Comparison of ENCODE assay signal across 25 cellular contexts in genomic region chr5:172421-172820, GRCh38. TPM values are rescaled to one million over a fixed set of nuclear protein-coding genes. Genes with fewer than 3 reads are reported as not detected.
"Had no signal": no experiment of that assay in that cellular context is flagged by ENCODE, and none has a peak within 500 bp of the region (broad histone marks: within the 10 kb centered on the region; RNA-seq: fewer than 3 reads in every experiment).

No MANE protein-coding gene starts in this region.

- H3K36me3 Mint-ChIP-seq: activated naive CD8-positive, alpha-beta T cell; brain had no signal

- H3K4me1 Mint-ChIP-seq: activated CD4-positive, alpha-beta T cell treated with anti-CD3 and anti-CD28 coated beads, Interleukin-2, amount 10 ng/mL, durations not matched to agents 7 days and 5 days; WTC11 had no signal

- DNase-seq: activated CD4-positive, alpha-beta T cell treated with anti-CD3 and anti-CD28 coated beads, Interleukin-2, amount 10 ng/mL, durations not matched to agents 7 days and 5 days; activated CD8-positive, alpha-beta T cell treated with anti-CD3 and anti-CD28 coated beads for 36 hours; activated gamma-delta T cell; activated naive CD4-positive, alpha-beta T cell treated with anti-CD3 and anti-CD28 coated beads for 36 hours; activated T-cell treated with anti-CD3 and anti-CD28 coated beads, Interleukin-2, amount 50 U/mL, for 24 hours; amygdala; Kasumi-1; KBM-7; NCI-H1105 treated with DMSO at 0.1 percent for 48 hours; NCI-H1436 treated with DMSO at 0.1 percent for 48 hours; NCI-H187; NCI-H2081; NCI-H446; NCI-H524; SHP77 treated with DMSO at 0.1 percent for 48 hours had no signal

- H3K4me3 ChIP-seq: cardiac muscle cell, Peyer's patch had no signal

- H3K27ac Mint-ChIP-seq: activated CD4-positive, alpha-beta T cell treated with anti-CD3 and anti-CD28 coated beads, Interleukin-2, amount 10 ng/mL, durations not matched to agents 7 days and 5 days; activated CD8-positive, alpha-beta T cell treated with anti-CD3 and anti-CD28 coated beads for 36 hours; activated naive CD4-positive, alpha-beta T cell treated with anti-CD3 and anti-CD28 coated beads for 36 hours; activated naive CD8-positive, alpha-beta T cell; activated T-cell treated with anti-CD3 and anti-CD28 coated beads, Interleukin-2, amount 50 U/mL, for 24 hours; activated T-helper 1 cell treated with anti-CD3 and anti-CD28 coated beads, Interleukin-12 subunit alpha, Interleukin-12 subunit beta, Interleukin-2, Interleukin-4 antibody, amounts not matched to agents 30 ng/mL and 10 ng/mL and 1 ng/mL, durations not matched to agents 14 hours and 24 hours and 36 hours; T-helper 1 cell treated with Interleukin-12 subunit alpha and Interleukin-12 subunit beta and Interleukin-4 antibody, amounts not matched to agents 30 μg/mL and 1 μg/mL, for 36 hours; WTC11 had no signal

- H3K4me3 Mint-ChIP-seq: activated CD4-positive, alpha-beta T cell treated with anti-CD3 and anti-CD28 coated beads, Interleukin-2, amount 10 ng/mL, durations not matched to agents 7 days and 5 days; activated CD8-positive, alpha-beta T cell treated with anti-CD3 and anti-CD28 coated beads for 36 hours; activated naive CD4-positive, alpha-beta T cell treated with anti-CD3 and anti-CD28 coated beads for 36 hours; activated naive CD8-positive, alpha-beta T cell; activated T-cell treated with anti-CD3 and anti-CD28 coated beads, Interleukin-2, amount 50 U/mL, for 24 hours; activated T-helper 1 cell treated with anti-CD3 and anti-CD28 coated beads, Interleukin-12 subunit alpha, Interleukin-12 subunit beta, Interleukin-2, Interleukin-4 antibody, amounts not matched to agents 30 ng/mL and 10 ng/mL and 1 ng/mL, durations not matched to agents 14 hours and 24 hours and 36 hours; brain; T-helper 1 cell treated with Interleukin-12 subunit alpha and Interleukin-12 subunit beta and Interleukin-4 antibody, amounts not matched to agents 30 μg/mL and 1 μg/mL, for 36 hours; WTC11 had no signal

- H3K36me3 ChIP-seq: cardiac muscle cell, Peyer's patch had no signal

- H3K4me1 ChIP-seq: Peyer's patch had no signal

- H3K27ac ChIP-seq: cardiac muscle cell, Peyer's patch, RWPE1 had no signal

- ATAC-seq: activated CD8-positive, alpha-beta T cell treated with anti-CD3 and anti-CD28 coated beads for 36 hours; WTC11 had no signal

- H3K27me3 Mint-ChIP-seq: activated CD8-positive, alpha-beta T cell treated with anti-CD3 and anti-CD28 coated beads for 36 hours; activated naive CD8-positive, alpha-beta T cell; brain had no signal

- H3K27me3 ChIP-seq: cardiac muscle cell, Peyer's patch had no signal

- H3K9me3 ChIP-seq: Peyer's patch had no signal

- H3K9me3 Mint-ChIP-seq: activated CD4-positive, alpha-beta T cell treated with anti-CD3 and anti-CD28 coated beads, Interleukin-2, amount 10 ng/mL, durations not matched to agents 7 days and 5 days; activated CD8-positive, alpha-beta T cell treated with anti-CD3 and anti-CD28 coated beads for 36 hours; activated naive CD4-positive, alpha-beta T cell treated with anti-CD3 and anti-CD28 coated beads for 36 hours; activated T-cell treated with anti-CD3 and anti-CD28 coated beads, Interleukin-2, amount 50 U/mL, for 24 hours; activated T-helper 1 cell treated with anti-CD3 and anti-CD28 coated beads, Interleukin-12 subunit alpha, Interleukin-12 subunit beta, Interleukin-2, Interleukin-4 antibody, amounts not matched to agents 30 ng/mL and 10 ng/mL and 1 ng/mL, durations not matched to agents 14 hours and 24 hours and 36 hours; brain; T-helper 1 cell treated with Interleukin-12 subunit alpha and Interleukin-12 subunit beta and Interleukin-4 antibody, amounts not matched to agents 30 μg/mL and 1 μg/mL, for 36 hours; WTC11 had no signal

RNA-seq across cellular contexts. Expression of gene LRRC14B, which starts 18.9 kb away (rescaled TPM):
- total RNA-seq: activated naive CD4-positive, alpha-beta T cell treated with anti-CD3 and anti-CD28 coated beads for 36 hours; activated T-helper 1 cell treated with anti-CD3 and anti-CD28 coated beads, Interleukin-12 subunit alpha, Interleukin-12 subunit beta, Interleukin-2, Interleukin-4 antibody, amounts not matched to agents 30 ng/mL and 10 ng/mL and 1 ng/mL, durations not matched to agents 14 hours and 24 hours and 36 hours; astrocyte; Peyer's patch; SK-MEL-5; WTC11 had no signal
